17 cellular contexts compared by ENCODE assay signal in the genomic region with DNA sequence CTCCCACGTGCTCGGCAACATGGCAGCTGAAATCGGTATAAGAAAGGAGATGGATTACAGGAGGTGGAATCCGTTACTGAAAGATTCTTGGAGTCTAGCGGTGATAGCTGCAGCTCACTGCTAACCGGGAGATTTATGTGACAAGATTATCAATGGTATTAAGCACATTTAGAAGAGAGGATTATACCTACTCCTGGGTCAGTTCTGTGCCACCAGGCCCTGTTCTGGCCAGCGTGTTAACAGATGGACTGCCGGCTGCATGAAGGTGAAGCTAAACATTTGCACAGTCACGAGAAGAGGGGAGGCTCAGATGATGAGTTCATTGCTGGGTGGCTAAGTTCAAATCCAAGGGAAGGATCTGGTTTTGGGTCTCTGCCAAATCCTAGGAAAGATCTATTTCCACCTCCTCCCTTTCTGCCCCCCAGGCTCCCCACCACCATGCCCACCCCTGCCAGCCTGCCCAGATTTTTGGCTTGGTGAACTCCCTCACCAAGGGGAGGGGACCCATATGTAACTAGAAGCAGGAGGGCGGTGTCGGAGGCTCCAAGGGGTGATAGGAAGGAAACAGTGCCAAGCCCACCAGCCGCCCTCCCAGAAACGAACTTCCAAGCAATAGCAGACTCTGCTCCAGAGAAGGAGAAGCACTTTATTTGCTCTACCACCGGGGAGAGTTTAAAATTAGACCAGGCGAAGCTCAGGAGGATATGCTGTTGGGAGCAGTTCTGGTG.
A peak's percentile ranks its signal among the peaks of the same experiment; 100 is the strongest.
DNase-seq lines count a peak whose midpoint lies in the region; ATAC-seq, FAIRE-seq and TF ChIP-seq lines count a peak whose summit lies in the region.
"Had no signal": no experiment of that assay in that cellular context is flagged by ENCODE, and none has a peak within 500 bp of the region (broad histone marks: within the 10 kb centered on the region; RNA-seq: fewer than 3 reads in every experiment).

No MANE protein-coding gene starts in this region.

- no peak overlapping the region for H3K23ac ChIP-seq in H9 (ENCODE audit: insufficient read length, low read depth, low read length)

- H2BK20ac ChIP-seq in H9 (ENCODE audit: low read depth, low read length, poor library complexity, severe bottlenecking): no peak overlapping the region

- no peaks in the 10 kb centered on the region for H3K27me3 Mint-ChIP-seq in type B pancreatic cell
- H3K27me3 Mint-ChIP-seq in H9 (ENCODE audit: low read depth): no peaks in the 10 kb centered on the region; the same call in 1 of the 2 replicates
- H3K27me3 Mint-ChIP-seq: activated B cell treated with CpG ODN at 0.5 μM for 24 hours had no signal

- H2BK12ac ChIP-seq in H9 (ENCODE audit: insufficient read length, low read depth, low read length): no peak overlapping the region

- H3K4me1 Mint-ChIP-seq in type B pancreatic cell (ENCODE audit: unreplicated experiment): peaks cover 50% of the 10 kb centered on the region
- H3K4me1 Mint-ChIP-seq in H9: peaks cover 7 to 10% of the 10 kb centered on the region in 2 experiments
- H3K4me1 Mint-ChIP-seq: activated B cell treated with CpG ODN at 0.5 μM for 24 hours, CD14-positive monocyte had no signal

- H3K56ac ChIP-seq in H9 (ENCODE audit: insufficient read length, low read depth, low read length): no peak overlapping the region

- H3K27ac Mint-ChIP-seq in type B pancreatic cell (peak overlapping the region; percentile 6), H9 (peak overlapping the region in 1 of 3 experiments; percentile 20; a peak in 2 of 7 replicates)
- H3K27ac Mint-ChIP-seq: activated B cell treated with CpG ODN at 0.5 μM for 24 hours; activated naive CD4-positive, alpha-beta T cell treated with anti-CD3 and anti-CD28 coated beads for 36 hours had no signal

- no peaks in the 10 kb centered on the region for H3K79me1 ChIP-seq in H9 (ENCODE audit: insufficient read depth, low read depth, low read length, poor library complexity, severe bottlenecking)

- no peak overlapping the region for H4K91ac ChIP-seq in H9 (ENCODE audit: insufficient read length, low read depth, low read length)

- no peak overlapping the region for H3K14ac ChIP-seq in H9 (ENCODE audit: insufficient read depth, low read length)

- H3K36me3 Mint-ChIP-seq in type B pancreatic cell (peaks cover 4% of the 10 kb centered on the region), H9 (ENCODE audit: insufficient read depth in 1 of 3, low read depth in 3 of 3) (no peaks in the 10 kb centered on the region)
- H3K36me3 Mint-ChIP-seq: CD14-positive monocyte had no signal

- H3K18ac ChIP-seq in H9 (ENCODE audit: insufficient read length, low read depth, low read length): no peak overlapping the region

- H3K4me3 Mint-ChIP-seq in type B pancreatic cell (peak overlapping the region; percentile 39), H9 (no peak overlapping the region)
- H3K4me3 Mint-ChIP-seq: activated B cell treated with CpG ODN at 0.5 μM for 24 hours; activated naive CD4-positive, alpha-beta T cell treated with anti-CD3 and anti-CD28 coated beads for 36 hours; CD14-positive monocyte had no signal

- H2AK5ac ChIP-seq in H9 (ENCODE audit: insufficient read length, low read length): no peak overlapping the region

- no peak overlapping the region for H4K5ac ChIP-seq in H9 (ENCODE audit: insufficient read length, low read depth, low read length)

- H4K8ac ChIP-seq in H9 (replicated peaks; ENCODE audit: insufficient read length, low read depth, low read length): no peak overlapping the region

- ATAC-seq in lower lobe of right lung: no peak
- ATAC-seq: mucosa of descending colon had no signal

- no peak overlapping the region for H2AFZ ChIP-seq in H9 (ENCODE audit: low read length)

- no peak overlapping the region for H3K9ac ChIP-seq in H9 (ENCODE audit: extremely low read depth, insufficient read length, low read length)

- no peak overlapping the region for H3T11ph ChIP-seq in H9 (ENCODE audit: low read length)

- no peak overlapping the region for H2BK5ac ChIP-seq in H9 (ENCODE audit: insufficient read length, low read length)

- TF ChIP-seq POLR2A in H54 (IDR thresholded peaks at IDR 0.05; ENCODE audit: low read depth, low read length): no peak

- H3K23me2 ChIP-seq in H9 (ENCODE audit: insufficient read length, low read depth, low read length, poor library complexity, severe bottlenecking): no peaks in the 10 kb centered on the region

- H3K27ac ChIP-seq in lower lobe of right lung: no peak overlapping the region
- no peak overlapping the region for H3K27ac ChIP-seq in H9 (ENCODE audit: insufficient read length, low read depth, low read length)
- H3K27ac ChIP-seq: cardiac muscle cell, suprapubic skin had no signal

- no peaks in the 10 kb centered on the region for H3K36me3 ChIP-seq in lower lobe of right lung
- H3K36me3 ChIP-seq: cardiac muscle cell, suprapubic skin had no signal

- H3K9me3 ChIP-seq in lower lobe of right lung: no peaks in the 10 kb centered on the region
- H3K9me3 ChIP-seq in H9 (ENCODE audit: control insufficient read depth, low read depth, low read length): no peaks in the 10 kb centered on the region
- H3K9me3 ChIP-seq: mucosa of descending colon, suprapubic skin had no signal

- intact Hi-C loops in lower lobe of right lung (cut with DNase I): no loop called here

- no peaks in the 10 kb centered on the region for H3K79me2 ChIP-seq in H9 (ENCODE audit: insufficient read depth, low read length)

- no peaks in the 10 kb centered on the region for H4K20me1 ChIP-seq in H9 (ENCODE audit: control insufficient read depth, insufficient read depth, insufficient read length)

- no peak overlapping the region for H3K4me3 ChIP-seq in lower lobe of right lung
- H3K4me3 ChIP-seq: cardiac muscle cell, mucosa of descending colon, suprapubic skin had no signal

- H3K4ac ChIP-seq in H9 (ENCODE audit: low read depth, low read length): no peak overlapping the region

- FAIRE-seq in H54 (lab: Jason Lieb, UNC): no peak
- FAIRE-seq: keratinocyte had no signal

- DNase-seq in NCI-H1694 (lab: John Stamatoyannopoulos, UW): peak; percentile 55
- peak; percentile 72 for DNase-seq in SHP77 treated with DMSO at 0.1 percent for 48 hours (lab: John Stamatoyannopoulos, UW)
- DNase-seq in lower lobe of right lung: peak; percentile 26
- no peak for DNase-seq in type B pancreatic cell (ENCODE audit: extremely low spot score, unreplicated experiment)
- DNase-seq in H54 (ENCODE audit: insufficient read length, low spot score): no peak
- DNase-seq in activated CD8-positive, alpha-beta memory T cell treated with anti-CD3 and anti-CD28 coated beads for 24 hours: no peak
- DNase-seq in H9: no peak
- DNase-seq: activated B cell treated with CpG ODN at 0.5 μM for 24 hours; activated naive CD4-positive, alpha-beta T cell treated with anti-CD3 and anti-CD28 coated beads for 36 hours; GDM1; head of caudate nucleus; mucosa of descending colon; NCI-H2227 treated with DMSO at 0.1 percent for 48 hours had no signal

- TF ChIP-seq CTCF in lower lobe of right lung (IDR thresholded peaks at IDR 0.05): no peak
- no peak for TF ChIP-seq CTCF in type B pancreatic cell (conservative IDR thresholded peaks at IDR 0.05)
- no peak for TF ChIP-seq CTCF in H9 (conservative IDR thresholded peaks at IDR 0.05)

- no CpG with 5 or more reads among the region's 15 CpGs for WGBS in H9 (ENCODE audit: extremely low coverage, insufficient read length, low lambda C conversion rate)

- no peak overlapping the region for H2BK15ac ChIP-seq in H9 (ENCODE audit: low read depth, low read length)

- no peak overlapping the region for H2BK120ac ChIP-seq in H9 (ENCODE audit: low read depth, low read length, poor library complexity, severe bottlenecking)

- H3K27me3 ChIP-seq in lower lobe of right lung (ENCODE audit: low read depth) (no peaks in the 10 kb centered on the region), H9 (ENCODE audit: insufficient read depth, low read length) (no peaks in the 10 kb centered on the region)
- H3K27me3 ChIP-seq: cardiac muscle cell, suprapubic skin had no signal

- no peak overlapping the region for H3K4me2 ChIP-seq in H9 (ENCODE audit: insufficient read depth, insufficient read length, low read length)

- no peaks in the 10 kb centered on the region for H3K4me1 ChIP-seq in lower lobe of right lung
- H3K4me1 ChIP-seq in H9 (ENCODE audit: insufficient read depth, low read length): no peaks in the 10 kb centered on the region; the same call in 1 of the 2 replicates

- H3K9me3 Mint-ChIP-seq in type B pancreatic cell (no peaks in the 10 kb centered on the region), H9 (no peaks in the 10 kb centered on the region)
- H3K9me3 Mint-ChIP-seq: activated B cell treated with CpG ODN at 0.5 μM for 24 hours; activated naive CD4-positive, alpha-beta T cell treated with anti-CD3 and anti-CD28 coated beads for 36 hours; CD14-positive monocyte had no signal

Comparison
In these comparisons a context has a peak if more than half of its experiments do, and no peak if none do; other contexts are left out.
1. DNase-seq: peak in NCI-H1694 (single experiment), SHP77 treated with DMSO at 0.1 percent for 48 hours (single experiment) and lower lobe of right lung (single experiment); none in type B pancreatic cell (single experiment), H54 (single experiment), activated CD8-positive, alpha-beta memory T cell treated with anti-CD3 and anti-CD28 coated beads for 24 hours (single experiment) and H9 (single experiment).